Comparison of ENCODE assay signal across 8 cellular contexts in the genomic region with DNA sequence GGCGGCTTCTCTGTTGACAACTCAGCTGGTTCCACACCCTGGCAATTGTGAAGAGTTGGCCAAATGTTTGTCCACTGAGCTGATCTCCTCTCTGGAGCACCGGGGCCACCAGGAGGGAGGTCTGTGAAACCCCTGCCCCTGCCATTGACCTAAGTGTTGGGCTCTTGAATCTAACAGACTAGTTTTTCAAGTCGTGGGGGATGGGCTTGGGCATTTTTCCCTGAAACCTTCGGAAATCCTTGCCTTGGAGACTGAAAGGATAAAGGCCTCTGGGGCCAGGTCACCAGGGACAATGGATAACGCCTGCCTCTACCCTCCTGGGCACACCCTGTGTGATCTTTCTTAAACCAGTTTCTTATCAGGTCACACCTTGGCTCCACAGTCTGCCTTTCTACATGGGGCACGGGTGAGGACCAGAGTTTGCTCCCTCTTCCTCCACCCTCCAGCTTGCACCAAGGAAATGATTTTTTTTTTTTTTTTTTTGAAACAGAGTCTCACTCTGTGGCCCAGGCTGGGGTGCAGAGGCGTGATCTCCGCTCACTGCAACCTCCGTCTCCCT. TPM values are rescaled to one million over a fixed set of nuclear protein-coding genes. Genes with fewer than 3 reads are reported as not detected.
DNase-seq lines count a peak whose midpoint lies in the region; ATAC-seq and TF ChIP-seq lines count a peak whose summit lies in the region.
"Had no signal": no experiment of that assay in that cellular context is flagged by ENCODE, and none has a peak within 500 bp of the region (broad histone marks: within the 10 kb centered on the region; RNA-seq: fewer than 3 reads in every experiment).

No MANE protein-coding gene starts in this region.

- H3K4me1 ChIP-seq in iPS-15b (ENCODE audit: control insufficient read depth, insufficient read depth, low read length), result peaks cover 21% of the 10 kb centered on the region

- H3K4me3 ChIP-seq in HFF-Myc (replicated peaks; ENCODE audit: low read depth, low read length), result peak overlapping the region; percentile 75
- peak overlapping the region; percentile 96 for H3K4me3 ChIP-seq in iPS-15b (ENCODE audit: low read depth, low read length)

- CTCF ChIA-PET in activated CD8-positive, alpha-beta T cell treated with anti-CD3 and anti-CD28 coated beads for 36 hours (lab: Charles Lee), result interaction anchor here (1.0 to 3.0 kb wide), 5 partner anchors 12 to 107 kb away, joined by 3 to 14 read pairs (median 8); no protein-coding TSS in a partner anchor

- peak overlapping the region; percentile 98 for H3K4me3 Mint-ChIP-seq in activated CD8-positive, alpha-beta T cell treated with anti-CD3 and anti-CD28 coated beads for 36 hours
- peak overlapping the region; percentile 92 for H3K4me3 Mint-ChIP-seq in stimulated activated memory B cell treated with anti-CD40 and anti-IgM and Interleukin-4, amounts not matched to agents 10 μg/mL and 1 μg/mL and 100 μg/mL, for 72 hours

- no peaks in the 10 kb centered on the region for H3K9me3 ChIP-seq in iPS-15b (ENCODE audit: control insufficient read depth, insufficient read depth, low read length)

- H3K36me3 Mint-ChIP-seq in activated CD8-positive, alpha-beta T cell treated with anti-CD3 and anti-CD28 coated beads for 36 hours (ENCODE audit: low read depth), result peaks cover 27% of the 10 kb centered on the region
- peaks cover 20% of the 10 kb centered on the region for H3K36me3 Mint-ChIP-seq in stimulated activated memory B cell treated with anti-CD40 and anti-IgM and Interleukin-4, amounts not matched to agents 10 μg/mL and 1 μg/mL and 100 μg/mL, for 72 hours

- no peaks in the 10 kb centered on the region for H3K27me3 ChIP-seq in iPS-15b (ENCODE audit: control insufficient read depth, insufficient read depth, low read length)

- intact Hi-C loops in activated CD8-positive, alpha-beta T cell treated with anti-CD3 and anti-CD28 coated beads for 36 hours (cut with micrococcal nuclease), result no loop called here

- peak overlapping the region; percentile 96 for H3K9ac ChIP-seq in iPS-15b (ENCODE audit: low read depth, low read length)

- no peaks in the 10 kb centered on the region for H3K27me3 Mint-ChIP-seq in activated CD8-positive, alpha-beta T cell treated with anti-CD3 and anti-CD28 coated beads for 36 hours
- no peaks in the 10 kb centered on the region for H3K27me3 Mint-ChIP-seq in stimulated activated memory B cell treated with anti-CD40 and anti-IgM and Interleukin-4, amounts not matched to agents 10 μg/mL and 1 μg/mL and 100 μg/mL, for 72 hours

- H3K9me3 Mint-ChIP-seq in activated CD8-positive, alpha-beta T cell treated with anti-CD3 and anti-CD28 coated beads for 36 hours, result no peaks in the 10 kb centered on the region
- H3K9me3 Mint-ChIP-seq in stimulated activated memory B cell treated with anti-CD40 and anti-IgM and Interleukin-4, amounts not matched to agents 10 μg/mL and 1 μg/mL and 100 μg/mL, for 72 hours, result no peaks in the 10 kb centered on the region

- DNase-seq in HFF-Myc (ENCODE audit: extremely low read depth, low read depth) (no peak), EL (no peak)
- peak; percentile 15 for DNase-seq in activated CD8-positive, alpha-beta T cell treated with anti-CD3 and anti-CD28 coated beads for 36 hours
- DNase-seq: activated gamma-delta T cell treated with Interleukin-2 at 50 U/mL for 16 hours had no signal

- peaks cover 36% of the 10 kb centered on the region for H3K4me1 Mint-ChIP-seq in activated CD8-positive, alpha-beta T cell treated with anti-CD3 and anti-CD28 coated beads for 36 hours (ENCODE audit: low read depth)
- peaks cover 51% of the 10 kb centered on the region for H3K4me1 Mint-ChIP-seq in stimulated activated memory B cell treated with anti-CD40 and anti-IgM and Interleukin-4, amounts not matched to agents 10 μg/mL and 1 μg/mL and 100 μg/mL, for 72 hours

- no peak for ATAC-seq in activated CD8-positive, alpha-beta T cell treated with anti-CD3 and anti-CD28 coated beads for 36 hours
- no peak for ATAC-seq in stimulated activated memory B cell treated with anti-CD40 and anti-IgM and Interleukin-4, amounts not matched to agents 10 μg/mL and 1 μg/mL and 100 μg/mL, for 72 hours
- ATAC-seq in GM19023 (IDR thresholded peaks at IDR 0.05; ENCODE audit: unreplicated experiment) (no peak), GM18907 (IDR thresholded peaks at IDR 0.05; ENCODE audit: unreplicated experiment) (no peak)

- H3K36me3 ChIP-seq in iPS-15b (ENCODE audit: control insufficient read depth, insufficient read depth, low read length), result peaks cover 11% of the 10 kb centered on the region

- H3K27ac Mint-ChIP-seq in activated CD8-positive, alpha-beta T cell treated with anti-CD3 and anti-CD28 coated beads for 36 hours, result peak overlapping the region; percentile 91
- peak overlapping the region; percentile 93 for H3K27ac Mint-ChIP-seq in stimulated activated memory B cell treated with anti-CD40 and anti-IgM and Interleukin-4, amounts not matched to agents 10 μg/mL and 1 μg/mL and 100 μg/mL, for 72 hours

- no peak for TF ChIP-seq CTCF in HFF-Myc (IDR thresholded peaks at IDR 0.05; ENCODE audit: low read depth, low read length, missing control alignments)
- TF ChIP-seq CTCF in activated CD8-positive, alpha-beta T cell treated with anti-CD3 and anti-CD28 coated beads for 36 hours (IDR thresholded peaks at IDR 0.05), result no peak

- POLR2A ChIA-PET in activated CD8-positive, alpha-beta T cell treated with anti-CD3 and anti-CD28 coated beads for 36 hours (lab: Charles Lee), result interaction anchor here (1.0 to 2.9 kb wide), 6 partner anchors 10 to 99 kb away, joined by 3 to 18 read pairs (median 5); partner anchors contain the start of genes BLOC1S3, PPP1R37 and TRAPPC6A

RNA-seq across cellular contexts. Expression of gene GEMIN7, which starts 0.9 kb away (rescaled TPM):
- total RNA-seq in activated CD8-positive, alpha-beta T cell treated with anti-CD3 and anti-CD28 coated beads for 36 hours, result 10 to 100 TPM; 44.1 to 46.8 TPM

RNA-seq across cellular contexts. Expression of gene ZNF296, which starts 3.7 kb away (rescaled TPM):
- 1 to 10 TPM; 5.0 to 6.3 TPM for total RNA-seq in activated CD8-positive, alpha-beta T cell treated with anti-CD3 and anti-CD28 coated beads for 36 hours

RNA-seq across cellular contexts. Expression of gene PPP1R37, which starts 13.0 kb away (rescaled TPM):
- total RNA-seq in activated CD8-positive, alpha-beta T cell treated with anti-CD3 and anti-CD28 coated beads for 36 hours, result 10 to 100 TPM; 20.9 to 21.2 TPM

RNA-seq across cellular contexts. Expression of gene CLASRP, which starts 41.1 kb away (rescaled TPM):
- 10 to 100 TPM; 72.7 to 80.5 TPM for total RNA-seq in activated CD8-positive, alpha-beta T cell treated with anti-CD3 and anti-CD28 coated beads for 36 hours
